In genomic region chr5:6395102-6395445, GRCh38 we compare ENCODE assay signal across 24 cellular contexts. TPM values are rescaled to one million over a fixed set of nuclear protein-coding genes. Genes with fewer than 3 reads are reported as not detected.
DNase-seq lines count a peak whose midpoint lies in the region; ATAC-seq and TF ChIP-seq lines count a peak whose summit lies in the region.
"Had no signal": no experiment of that assay in that cellular context is flagged by ENCODE, and none has a peak within 500 bp of the region (broad histone marks: within the 10 kb centered on the region; RNA-seq: fewer than 3 reads in every experiment).

No MANE protein-coding gene starts in this region.

- H3K27me3 ChIP-seq in right atrium auricular region (no peaks in the 10 kb centered on the region), heart left ventricle (peaks cover 0 to 10% (median 0%) of the 10 kb centered on the region in 9 donors), endodermal cell (ENCODE audit: control insufficient read depth, insufficient read depth, low read length, poor library complexity, severe bottlenecking) (peaks cover 14% of the 10 kb centered on the region)
- H3K27me3 ChIP-seq: BE2C; BLaER1 treated with 17β-estradiol and CSF1 and Interleukin-3, amounts not matched to agents 10 nM and 100 nM had no signal

- peaks cover 0 to 6% of the 10 kb centered on the region in 2 donors for H3K9me3 ChIP-seq in right atrium auricular region
- peaks cover 0 to 9% (median 0%) of the 10 kb centered on the region in 12 donors for H3K9me3 ChIP-seq in heart left ventricle
- no peaks in the 10 kb centered on the region for H3K9me3 ChIP-seq in endodermal cell (ENCODE audit: control insufficient read depth, low read length)
- H3K9me3 ChIP-seq: BE2C had no signal

- peak; percentile 38 for DNase-seq in right atrium auricular region (ENCODE audit: low spot score)
- no peak for DNase-seq in heart left ventricle
- DNase-seq in endodermal cell, result peak; percentile 19
- peak; percentile 49 for DNase-seq in type B pancreatic cell (ENCODE audit: extremely low spot score, unreplicated experiment)
- no peak for DNase-seq in activated T-cell treated with anti-CD3 and anti-CD28 coated beads, Interleukin-2, amount 50 U/mL, for 24 hours
- no peak for DNase-seq in mesothelial cell of epicardium (ENCODE audit: low spot score in 2 of 2, unreplicated experiment in 2 of 2)
- DNase-seq: 8988T; ACHN; AML-193; BE2C; CD4-positive, alpha-beta T cell; CD8-positive, alpha-beta memory T cell; DMS 273 treated with DMSO at 0.1 percent for 48 hours; DMS79; EL; GDM1; GM23248; H7; HCEC 1CT had no signal

- no peak overlapping the region for H3K9ac ChIP-seq in endodermal cell (ENCODE audit: extremely low read depth, low read length, poor library complexity, severe bottlenecking)
- H3K9ac ChIP-seq: BLaER1 treated with 17β-estradiol and CSF1 and Interleukin-3, amounts not matched to agents 10 nM and 100 nM; GM23248 had no signal

- H3K4me1 ChIP-seq in right atrium auricular region (no peaks in the 10 kb centered on the region), heart left ventricle (no peaks in the 10 kb centered on the region), endodermal cell (ENCODE audit: control insufficient read depth, insufficient read depth, low read length) (no peaks in the 10 kb centered on the region)
- H3K4me1 ChIP-seq: A549; BE2C; BLaER1 treated with 17β-estradiol and CSF1 and Interleukin-3, amounts not matched to agents 10 nM and 100 nM had no signal

- intact Hi-C loops in heart left ventricle (cut with DNase I), result no loop called here

- H3K27me3 Mint-ChIP-seq in endodermal cell (ENCODE audit: insufficient read depth) (peaks cover 22% of the 10 kb centered on the region), type B pancreatic cell (peaks cover 41% of the 10 kb centered on the region), mesothelial cell of epicardium (ENCODE audit: low read depth) (peaks cover 70% of the 10 kb centered on the region)
- peaks cover 27% of the 10 kb centered on the region for H3K27me3 Mint-ChIP-seq in activated T-cell treated with anti-CD3 and anti-CD28 coated beads, Interleukin-2, amount 50 U/mL, for 24 hours

- WGBS in heart left ventricle, 4 donors, result 65 to 70% (median 69%) methylated on average over 6 to 7 of the region's 7 CpGs
- WGBS in endodermal cell (ENCODE audit: insufficient coverage in 1 of 2, insufficient read length in 1 of 2), 2 experiments, result 81 to 100% methylated on average over 1 to 7 of the region's 7 CpGs

- H3K4me1 Mint-ChIP-seq in endodermal cell (no peaks in the 10 kb centered on the region), type B pancreatic cell (ENCODE audit: unreplicated experiment) (no peaks in the 10 kb centered on the region), mesothelial cell of epicardium (no peaks in the 10 kb centered on the region)
- H3K4me1 Mint-ChIP-seq in activated T-cell treated with anti-CD3 and anti-CD28 coated beads, Interleukin-2, amount 50 U/mL, for 24 hours (ENCODE audit: low read depth), result peaks cover 3% of the 10 kb centered on the region
- H3K4me1 Mint-ChIP-seq: CD14-positive monocyte had no signal

- no peaks in the 10 kb centered on the region for H3K36me3 Mint-ChIP-seq in endodermal cell (ENCODE audit: low read depth)
- H3K36me3 Mint-ChIP-seq in type B pancreatic cell, result no peaks in the 10 kb centered on the region
- H3K36me3 Mint-ChIP-seq in activated T-cell treated with anti-CD3 and anti-CD28 coated beads, Interleukin-2, amount 50 U/mL, for 24 hours (ENCODE audit: low read depth), result no peaks in the 10 kb centered on the region
- H3K36me3 Mint-ChIP-seq in mesothelial cell of epicardium, result no peaks in the 10 kb centered on the region
- H3K36me3 Mint-ChIP-seq: CD14-positive monocyte; CD8-positive, alpha-beta memory T cell had no signal

- H3K9me3 Mint-ChIP-seq in endodermal cell (peaks cover 3% of the 10 kb centered on the region), type B pancreatic cell (no peaks in the 10 kb centered on the region), mesothelial cell of epicardium (peaks cover 9% of the 10 kb centered on the region)
- no peaks in the 10 kb centered on the region for H3K9me3 Mint-ChIP-seq in activated T-cell treated with anti-CD3 and anti-CD28 coated beads, Interleukin-2, amount 50 U/mL, for 24 hours
- H3K9me3 Mint-ChIP-seq: CD4-positive, alpha-beta T cell had no signal

- H3K27ac Mint-ChIP-seq in endodermal cell, result no peak overlapping the region
- H3K27ac Mint-ChIP-seq in type B pancreatic cell, result no peak overlapping the region
- no peak overlapping the region for H3K27ac Mint-ChIP-seq in activated T-cell treated with anti-CD3 and anti-CD28 coated beads, Interleukin-2, amount 50 U/mL, for 24 hours
- H3K27ac Mint-ChIP-seq in mesothelial cell of epicardium, result no peak overlapping the region
- H3K27ac Mint-ChIP-seq: CD14-positive monocyte; CD4-positive, alpha-beta T cell; CD8-positive, alpha-beta memory T cell had no signal

- no peak for ATAC-seq in heart left ventricle
- no peak for ATAC-seq in HG03521 (IDR thresholded peaks at IDR 0.05; ENCODE audit: unreplicated experiment)
- ATAC-seq: A549, GM12878 had no signal

- TF ChIP-seq CTCF in right atrium auricular region (IDR thresholded peaks at IDR 0.05), result no peak
- no peak for TF ChIP-seq CTCF in heart left ventricle (IDR thresholded peaks at IDR 0.05)
- no peak for TF ChIP-seq CTCF in endodermal cell (conservative IDR thresholded peaks at IDR 0.05)
- no peak for TF ChIP-seq CTCF in type B pancreatic cell (conservative IDR thresholded peaks at IDR 0.05)
- TF ChIP-seq CTCF in mesothelial cell of epicardium (IDR thresholded peaks at IDR 0.05; ENCODE audit: unreplicated experiment), result no peak

- H3K27ac ChIP-seq in right atrium auricular region, result no peak overlapping the region
- H3K27ac ChIP-seq in heart left ventricle, result no peak overlapping the region
- no peak overlapping the region for H3K27ac ChIP-seq in endodermal cell (ENCODE audit: low read depth, low read length)
- H3K27ac ChIP-seq: A549; BLaER1 treated with 17β-estradiol and CSF1 and Interleukin-3, amounts not matched to agents 10 nM and 100 nM; GM23248 had no signal

- no peaks in the 10 kb centered on the region for H3K36me3 ChIP-seq in right atrium auricular region
- H3K36me3 ChIP-seq in heart left ventricle, result no peaks in the 10 kb centered on the region
- H3K36me3 ChIP-seq in endodermal cell (ENCODE audit: control insufficient read depth, insufficient read depth, low read length), result no peaks in the 10 kb centered on the region
- H3K36me3 ChIP-seq: BE2C; BLaER1 treated with 17β-estradiol and CSF1 and Interleukin-3, amounts not matched to agents 10 nM and 100 nM had no signal

- no peak for TF ChIP-seq POLR2A in heart left ventricle (IDR thresholded peaks at IDR 0.05)

- H3K4me3 ChIP-seq in right atrium auricular region (no peak overlapping the region), heart left ventricle (no peak overlapping the region), endodermal cell (ENCODE audit: low read length) (no peak overlapping the region)
- H3K4me3 ChIP-seq: A549; BLaER1 treated with 17β-estradiol and CSF1 and Interleukin-3, amounts not matched to agents 10 nM and 100 nM; GM12878; GM23248 had no signal

- H3K4me3 Mint-ChIP-seq in endodermal cell (no peak overlapping the region), type B pancreatic cell (no peak overlapping the region), mesothelial cell of epicardium (no peak overlapping the region)
- no peak overlapping the region for H3K4me3 Mint-ChIP-seq in activated T-cell treated with anti-CD3 and anti-CD28 coated beads, Interleukin-2, amount 50 U/mL, for 24 hours
- H3K4me3 Mint-ChIP-seq: CD14-positive monocyte; CD4-positive, alpha-beta T cell; CD8-positive, alpha-beta memory T cell had no signal

RNA-seq across cellular contexts. Expression of gene MED10, which starts 16.7 kb away (rescaled TPM):
- total RNA-seq in right atrium auricular region (10 to 100 TPM; 14.2 to 17.4 TPM), heart left ventricle (10 to 100 TPM; 13.2 to 30.7 (median 23.1) TPM), endodermal cell (10 to 100 TPM; 22.1 to 28.6 TPM), type B pancreatic cell (ENCODE audit: low replicate concordance) (32.3 and 38.4 TPM in 2 replicates), mesothelial cell of epicardium (38.4 to 39.6 TPM (median 39.4 TPM) in 3 replicates)
- 10 to 100 TPM; 23.9 to 51.9 TPM for polyA plus RNA-seq in heart left ventricle
- polyA plus RNA-seq in endodermal cell (2013, experiment 1 of 2), result 32.9 TPM
- 28.4 TPM for polyA plus RNA-seq in endodermal cell (2013, experiment 2 of 2)

RNA-seq across cellular contexts. Expression of gene UBE2QL1, which starts 53.6 kb away (rescaled TPM):
- total RNA-seq in right atrium auricular region, result 10 to 100 TPM in 1 of 2 donors, 1 to 10 TPM in 1; 9.1 to 10.8 TPM
- total RNA-seq in heart left ventricle, result 10 to 100 TPM in 8 of 9 donors, 1 to 10 TPM in 1; 9.8 to 32.0 (median 21.0) TPM
- 10 to 100 TPM; 11.4 to 15.4 TPM for polyA plus RNA-seq in heart left ventricle
- total RNA-seq in endodermal cell, result under 1 TPM in 1 of 2 donors, not detected in 1; 0.11 TPM
- 5.6 TPM for polyA plus RNA-seq in endodermal cell (2013, experiment 1 of 2)
- polyA plus RNA-seq in endodermal cell (2013, experiment 2 of 2), result 5.7 TPM
- total RNA-seq in type B pancreatic cell (ENCODE audit: low replicate concordance), result 5.6 and 6.9 TPM in 2 replicates
- total RNA-seq in mesothelial cell of epicardium, result 3.9 to 4.4 TPM (median 4.2 TPM) in 3 replicates
- total RNA-seq: CD8-positive, alpha-beta memory T cell; GM23248 had no signal
- polyA plus RNA-seq: CD14-positive monocyte; CD8-positive, alpha-beta memory T cell; GM23248 had no signal

Comparison
In these comparisons a context has a peak if more than half of its experiments do, and no peak if none do; other contexts are left out.
1. DNase-seq: peak in right atrium auricular region (single experiment), endodermal cell (single experiment) and type B pancreatic cell (single experiment); none in heart left ventricle (0 of 5), activated T-cell treated with anti-CD3 and anti-CD28 coated beads, Interleukin-2, amount 50 U/mL, for 24 hours (single experiment) and mesothelial cell of epicardium (0 of 2).